In genomic region chr4:122900314-122900713, GRCh38 we compare ENCODE assay signal across 21 cellular contexts. TPM values are rescaled to one million over a fixed set of nuclear protein-coding genes. Genes with fewer than 3 reads are reported as not detected.
A peak's percentile ranks its signal among the peaks of the same experiment; 100 is the strongest.
DNase-seq lines count a peak whose midpoint lies in the region; ATAC-seq and TF ChIP-seq lines count a peak whose summit lies in the region.
"Had no signal": no experiment of that assay in that cellular context is flagged by ENCODE, and none has a peak within 500 bp of the region (broad histone marks: within the 10 kb centered on the region; RNA-seq: fewer than 3 reads in every experiment).

No MANE protein-coding gene starts in this region.

- TF ChIP-seq POLR2A in breast epithelium (IDR thresholded peaks at IDR 0.05): no peak

- TF ChIP-seq CTCF in MCF 10A (IDR thresholded peaks at IDR 0.05; ENCODE audit: unreplicated experiment) (no peak), breast epithelium (IDR thresholded peaks at IDR 0.05) (no peak), RWPE2 (IDR thresholded peaks at IDR 0.05; ENCODE audit: poor library complexity, severe bottlenecking) (no peak), osteoblast (IDR thresholded peaks at IDR 0.05; ENCODE audit: extremely low read depth, low read depth, low read length) (no peak)

- peaks cover 21% of the 10 kb centered on the region for H3K4me1 Mint-ChIP-seq in MCF 10A (ENCODE audit: insufficient read depth, unreplicated experiment)
- H3K4me1 Mint-ChIP-seq: B cell, CD14-positive monocyte had no signal

- H3K36me3 ChIP-seq in breast epithelium (no peaks in the 10 kb centered on the region), RWPE2 (ENCODE audit: low read depth) (peaks cover 22% of the 10 kb centered on the region), osteoblast (ENCODE audit: insufficient read depth, low read length) (peaks cover 12% of the 10 kb centered on the region)

- H3K27me3 Mint-ChIP-seq in MCF 10A (ENCODE audit: insufficient read depth, unreplicated experiment): no peaks in the 10 kb centered on the region
- H3K27me3 Mint-ChIP-seq: B cell had no signal

- CTCF ChIA-PET in MCF 10A (lab: Yijun Ruan, JAX): interaction anchor here (0.9 to 1.3 kb wide), 4 partner anchors 12 to 142 kb away, joined by 3 to 6 read pairs (median 4); no protein-coding TSS in a partner anchor

- no peaks in the 10 kb centered on the region for H4K20me1 ChIP-seq in osteoblast (ENCODE audit: insufficient read depth, low read length)

- DNase-seq in MCF 10A (ENCODE audit: unreplicated experiment): no peak
- DNase-seq in breast epithelium (ENCODE audit: low spot score in 2 of 2): no peak
- no peak for DNase-seq in RWPE2 (ENCODE audit: low spot score)
- no peak for DNase-seq in osteoblast (ENCODE audit: insufficient read length, low spot score, missing footprints)
- DNase-seq in DMS53 (lab: John Stamatoyannopoulos, UW): no peak
- DNase-seq in posterior cingulate gyrus: no peak
- no peak for DNase-seq in T-helper 9 cell
- DNase-seq: 8988T; DND-41; KBM-7; NCI-H1092 treated with DMSO at 0.1 percent for 48 hours; NCI-H1436 treated with DMSO at 0.1 percent for 48 hours; NCI-H1930; NCI-H2227 treated with DMSO at 0.1 percent for 48 hours; NCI-H510A treated with DMSO at 0.1 percent for 48 hours; NCI-H774; NK-92 treated with Interleukin-12 subunit alpha and Interleukin-12 subunit beta, amount 100 ng/mL, for 24 hours; T-helper 1 cell had no signal

- H3K4me3 Mint-ChIP-seq in MCF 10A (ENCODE audit: unreplicated experiment): no peak overlapping the region
- H3K4me3 Mint-ChIP-seq: B cell, CD14-positive monocyte had no signal

- intact Hi-C loops in MCF 10A (cut with micrococcal nuclease) (no loop called here), breast epithelium (cut with DNase I; ENCODE audit: low total_unique reads) (no loop called here), posterior cingulate gyrus (cut with DNase I) (no loop called here)

- H3K27me3 ChIP-seq in breast epithelium: no peaks in the 10 kb centered on the region
- no peaks in the 10 kb centered on the region for H3K27me3 ChIP-seq in RWPE2 (ENCODE audit: insufficient read depth, poor library complexity, severe bottlenecking)
- H3K27me3 ChIP-seq in osteoblast (ENCODE audit: insufficient read depth, low read length): no peaks in the 10 kb centered on the region

- BruUV-seq in MCF 10A (replicated peaks; lab: Mats Ljungman, UMichigan): no TSS peak

- H3K9me3 ChIP-seq in breast epithelium (no peaks in the 10 kb centered on the region), RWPE2 (ENCODE audit: severe bottlenecking) (no peaks in the 10 kb centered on the region), osteoblast (ENCODE audit: low read depth, low read length) (no peaks in the 10 kb centered on the region)

- POLR2A ChIA-PET in MCF 10A (lab: Yijun Ruan, JAX): interaction anchor here (0.6 to 0.9 kb wide), 2 partner anchors 21 to 142 kb away, joined by 3 read pairs; no protein-coding TSS in a partner anchor

- no peak overlapping the region for H3K4me2 ChIP-seq in osteoblast (ENCODE audit: insufficient read depth, low read length)

- no peak for ATAC-seq in RWPE2 (ENCODE audit: low read depth)
- no peak for ATAC-seq in GM21529 (IDR thresholded peaks at IDR 0.05; ENCODE audit: unreplicated experiment)

- no peak overlapping the region for H3K27ac ChIP-seq in breast epithelium
- peak overlapping the region; percentile 12 for H3K27ac ChIP-seq in RWPE2 (ENCODE audit: poor library complexity, severe bottlenecking)
- peak overlapping the region; percentile 44 for H3K27ac ChIP-seq in osteoblast (ENCODE audit: low read depth, low read length)

- no peaks in the 10 kb centered on the region for H3K9me3 Mint-ChIP-seq in MCF 10A (ENCODE audit: unreplicated experiment)

- H3K27ac Mint-ChIP-seq in MCF 10A (ENCODE audit: low read depth, unreplicated experiment): peak overlapping the region; percentile 16
- H3K27ac Mint-ChIP-seq: B cell had no signal

- peaks cover 3% of the 10 kb centered on the region for H3K79me2 ChIP-seq in osteoblast (ENCODE audit: insufficient read depth, low read length)

- H3K4me3 ChIP-seq in breast epithelium: no peak overlapping the region
- no peak overlapping the region for H3K4me3 ChIP-seq in RWPE2 (ENCODE audit: severe bottlenecking)
- no peak overlapping the region for H3K4me3 ChIP-seq in osteoblast (ENCODE audit: insufficient read depth, low read length)

- H3K4me1 ChIP-seq in breast epithelium (no peaks in the 10 kb centered on the region), RWPE2 (ENCODE audit: insufficient read depth, poor library complexity, severe bottlenecking) (peaks cover 36% of the 10 kb centered on the region), osteoblast (ENCODE audit: insufficient read depth, low read length) (peaks cover 61% of the 10 kb centered on the region)

- no peak overlapping the region for H2AFZ ChIP-seq in osteoblast (ENCODE audit: low read length)

- peaks cover 18% of the 10 kb centered on the region for H3K36me3 Mint-ChIP-seq in MCF 10A (ENCODE audit: insufficient read depth, unreplicated experiment)

RNA-seq across cellular contexts. Expression of gene NUDT6, which starts 22.1 kb away (rescaled TPM):
- total RNA-seq in MCF 10A (2022) (6.6 and 6.7 TPM in 2 replicates), breast epithelium (10 to 100 TPM in 1 of 3 donors, 1 to 10 TPM in 2; 8.2 to 10.8 (median 8.5) TPM), osteoblast (6.2 and 7.4 TPM in 2 replicates)

Comparison
In these comparisons a context has a peak if more than half of its experiments do, and no peak if none do; other contexts are left out.
1. H3K27ac ChIP-seq: peak in RWPE2 (single experiment) and osteoblast (single experiment); none in breast epithelium (0 of 2).